ENCODE assay signal across 20 cellular contexts in the genomic region with DNA sequence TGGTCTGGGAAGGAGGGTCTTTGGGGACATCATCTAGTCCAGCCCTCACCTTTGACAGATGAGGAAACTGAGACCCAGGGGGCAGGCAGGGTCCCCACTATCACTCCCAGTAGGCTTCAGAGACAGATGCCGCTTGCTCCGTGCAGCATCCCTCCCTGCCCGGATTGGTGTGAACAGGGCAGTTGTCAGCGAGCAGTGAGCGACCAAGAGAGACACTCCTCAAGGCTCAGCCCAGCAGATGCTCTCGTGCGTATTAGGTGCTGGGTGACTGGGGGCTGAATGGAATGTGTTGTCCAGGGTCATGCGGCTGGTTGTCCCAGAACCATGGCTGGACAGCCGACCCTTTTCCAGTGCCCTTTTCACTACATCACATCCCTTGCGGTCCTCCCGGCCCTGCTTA. TPM values are rescaled to one million over a fixed set of nuclear protein-coding genes. Genes with fewer than 3 reads are reported as not detected.
DNase-seq lines count a peak whose midpoint lies in the region; ATAC-seq lines count a peak whose summit lies in the region.
"Had no signal": no experiment of that assay in that cellular context is flagged by ENCODE, and none has a peak within 500 bp of the region (broad histone marks: within the 10 kb centered on the region; RNA-seq: fewer than 3 reads in every experiment).

No MANE protein-coding gene starts in this region.

- no peaks in the 10 kb centered on the region for H3K27me3 Mint-ChIP-seq in activated CD4-positive, alpha-beta T cell treated with anti-CD3 and anti-CD28 coated beads for 36 hours
- H3K27me3 Mint-ChIP-seq: CD4-positive, alpha-beta T cell had no signal

- H3K4me3 ChIP-seq in aorta (ENCODE audit: low read length in 2 of 2): no peak overlapping the region
- H3K4me3 ChIP-seq: GM12878, HAP-1 had no signal

- peak overlapping the region; percentile 11 for H3K27ac Mint-ChIP-seq in activated CD4-positive, alpha-beta T cell treated with anti-CD3 and anti-CD28 coated beads for 36 hours
- H3K27ac Mint-ChIP-seq: CD4-positive, alpha-beta T cell had no signal

- H3K36me3 ChIP-seq in aorta (ENCODE audit: control insufficient read depth in 1 of 2, insufficient read depth in 2 of 2, low read length in 1 of 2): no peaks in the 10 kb centered on the region

- H3K4me1 ChIP-seq in aorta (ENCODE audit: control insufficient read depth in 1 of 2, insufficient read depth in 2 of 2, low read length in 2 of 2): peaks cover 0 to 2% of the 10 kb centered on the region in 2 donors

- H3K36me3 Mint-ChIP-seq in activated CD4-positive, alpha-beta T cell treated with anti-CD3 and anti-CD28 coated beads for 36 hours (ENCODE audit: low read depth): peaks cover 6% of the 10 kb centered on the region

- no peak overlapping the region for H3K4me3 Mint-ChIP-seq in activated CD4-positive, alpha-beta T cell treated with anti-CD3 and anti-CD28 coated beads for 36 hours
- H3K4me3 Mint-ChIP-seq: CD4-positive, alpha-beta T cell had no signal

- POLR2A ChIA-PET in activated CD4-positive, alpha-beta T cell treated with anti-CD3 and anti-CD28 coated beads for 36 hours (lab: Charles Lee): no interaction called here

- no peaks in the 10 kb centered on the region for H3K9me3 ChIP-seq in aorta (ENCODE audit: control insufficient read depth, low read length)
- H3K9me3 ChIP-seq: HAP-1, SK-N-SH had no signal

- CTCF ChIA-PET in activated CD4-positive, alpha-beta T cell treated with anti-CD3 and anti-CD28 coated beads for 36 hours (lab: Charles Lee): no interaction called here

- H3K27ac ChIP-seq in caudate nucleus (ENCODE audit: low read depth, low read length) (peak overlapping the region; percentile 24), aorta (ENCODE audit: low read depth in 1 of 2, low read length in 2 of 2) (no peak overlapping the region)

- H3K4me1 Mint-ChIP-seq in activated CD4-positive, alpha-beta T cell treated with anti-CD3 and anti-CD28 coated beads for 36 hours: peaks cover 45% of the 10 kb centered on the region

- 92 to 95% methylated on average over 11 of the region's 11 CpGs for WGBS in aorta, 2 donors

- no peaks in the 10 kb centered on the region for H3K27me3 ChIP-seq in aorta (ENCODE audit: control insufficient read depth in 1 of 2, insufficient read depth in 2 of 2, low read length in 1 of 2)

- intact Hi-C loops in activated CD4-positive, alpha-beta T cell treated with anti-CD3 and anti-CD28 coated beads for 36 hours (cut with DNase I, micrococcal nuclease): no loop called here
- intact Hi-C loops in sciatic nerve (cut with DNase I) (no loop called here), aorta (cut with DNase I) (no loop called here)

- H3K9me3 Mint-ChIP-seq in activated CD4-positive, alpha-beta T cell treated with anti-CD3 and anti-CD28 coated beads for 36 hours (ENCODE audit: low read depth): no peaks in the 10 kb centered on the region
- H3K9me3 Mint-ChIP-seq: CD4-positive, alpha-beta T cell had no signal

- no peak for DNase-seq in activated CD4-positive, alpha-beta T cell treated with anti-CD3 and anti-CD28 coated beads for 36 hours
- no peak for DNase-seq in activated CD4-positive, alpha-beta T cell treated with anti-CD3 and anti-CD28 coated beads, Interleukin-2, amount 50 U/mL, for 4 hours
- DNase-seq in caudate nucleus (lab: John Stamatoyannopoulos, UW) (no peak), sciatic nerve (ENCODE audit: low spot score) (peak; percentile 48), aorta (peak; percentile 21 to 72), NCI-H2029 treated with DMSO at 0.1 percent for 48 hours (lab: John Stamatoyannopoulos, UW) (no peak), activated gamma-delta T cell (lab: John Stamatoyannopoulos, UW) (no peak)
- no peak for DNase-seq in activated CD8-positive, alpha-beta memory T cell treated with anti-CD3 and anti-CD28 coated beads, Interleukin-2, amount 50 U/mL, for 48 hours
- DNase-seq: CD4-positive, alpha-beta T cell; GF-D8; KG1; NCI-H1694 treated with DMSO at 0.1 percent for 48 hours; NCI-H2107; NCI-H2227 treated with DMSO at 0.1 percent for 48 hours; NCI-H82; OCI-M1; SHP77 treated with DMSO at 0.1 percent for 48 hours; SK-N-SH had no signal

- ATAC-seq in activated CD4-positive, alpha-beta T cell treated with anti-CD3 and anti-CD28 coated beads for 36 hours: no peak
- ATAC-seq in sciatic nerve: no peak
- ATAC-seq in aorta (ENCODE audit: low FRiP score): no peak
- ATAC-seq: GM12878 had no signal

RNA-seq across cellular contexts. Expression of a gene that starts 49.0 kb away (rescaled TPM):
- total RNA-seq in activated CD4-positive, alpha-beta T cell treated with anti-CD3 and anti-CD28 coated beads for 36 hours: 100 to 1,000 TPM; 131 to 179 TPM
- total RNA-seq in sciatic nerve: 500 TPM
- 100 to 1,000 TPM; 361 to 519 TPM for total RNA-seq in aorta
- 100 to 1,000 TPM in 1 of 2 donors, 10 to 100 TPM in 1; 97.8 to 241 TPM for polyA plus RNA-seq in aorta

Comparison
In these comparisons a context has a peak if more than half of its experiments do, and no peak if none do; other contexts are left out.
1. DNase-seq: peak in sciatic nerve (single experiment) and aorta (2 of 2); none in activated CD4-positive, alpha-beta T cell treated with anti-CD3 and anti-CD28 coated beads for 36 hours (single experiment), activated CD4-positive, alpha-beta T cell treated with anti-CD3 and anti-CD28 coated beads, Interleukin-2, amount 50 U/mL, for 4 hours (0 of 2), caudate nucleus (0 of 61), NCI-H2029 treated with DMSO at 0.1 percent for 48 hours (single experiment), activated CD8-positive, alpha-beta memory T cell treated with anti-CD3 and anti-CD28 coated beads, Interleukin-2, amount 50 U/mL, for 48 hours (single experiment) and activated gamma-delta T cell (single experiment).